22 cellular contexts compared by ENCODE assay signal in genomic region chr18:35619941-35620340, GRCh38. TPM values are rescaled to one million over a fixed set of nuclear protein-coding genes. Genes with fewer than 3 reads are reported as not detected.
DNase-seq lines count a peak whose midpoint lies in the region; ATAC-seq, FAIRE-seq and TF ChIP-seq lines count a peak whose summit lies in the region.
"Had no signal": no experiment of that assay in that cellular context is flagged by ENCODE, and none has a peak within 500 bp of the region (broad histone marks: within the 10 kb centered on the region; RNA-seq: fewer than 3 reads in every experiment).

No MANE protein-coding gene starts in this region.

- H3K4me3 Mint-ChIP-seq in activated T-helper 1 cell treated with anti-CD3 and anti-CD28 coated beads, Interleukin-12 subunit alpha, Interleukin-12 subunit beta, Interleukin-2, Interleukin-4 antibody, amounts not matched to agents 30 ng/mL and 10 ng/mL and 1 ng/mL, durations not matched to agents 14 hours and 24 hours and 36 hours: no peak overlapping the region
- no peak overlapping the region for H3K4me3 Mint-ChIP-seq in activated T-cell treated with anti-CD3 and anti-CD28 coated beads, Interleukin-2, amount 50 U/mL, for 4 hours
- H3K4me3 Mint-ChIP-seq: T-helper 2 cell treated with Interferon-gamma antibody and Interleukin-4, amounts not matched to agents 5 μg/mL and 100 μg/mL, for 36 hours had no signal

- no peak for TF ChIP-seq POLR2A in H54 (IDR thresholded peaks at IDR 0.05; ENCODE audit: low read depth, low read length)

- H3K9me3 Mint-ChIP-seq in activated T-helper 1 cell treated with anti-CD3 and anti-CD28 coated beads, Interleukin-12 subunit alpha, Interleukin-12 subunit beta, Interleukin-2, Interleukin-4 antibody, amounts not matched to agents 30 ng/mL and 10 ng/mL and 1 ng/mL, durations not matched to agents 14 hours and 24 hours and 36 hours: no peaks in the 10 kb centered on the region
- H3K9me3 Mint-ChIP-seq in activated T-cell treated with anti-CD3 and anti-CD28 coated beads, Interleukin-2, amount 50 U/mL, for 4 hours: no peaks in the 10 kb centered on the region
- H3K9me3 Mint-ChIP-seq: activated T-helper 2 cell treated with anti-CD3 and anti-CD28 coated beads, Interferon-gamma antibody, Interleukin-2, Interleukin-4, amounts not matched to agents 10 μg/mL and 5 μg/mL and 100 μg/mL, durations not matched to agents 14 hours and 24 hours and 36 hours; T-helper 2 cell treated with Interferon-gamma antibody and Interleukin-4, amounts not matched to agents 5 μg/mL and 100 μg/mL, for 36 hours had no signal

- no peaks in the 10 kb centered on the region for H3K9me3 ChIP-seq in left ventricle myocardium inferior (replicated peaks)
- no peaks in the 10 kb centered on the region for H3K9me3 ChIP-seq in mesodermal cell (ENCODE audit: control insufficient read depth, low read length)
- H3K9me3 ChIP-seq: pancreas had no signal

- intact Hi-C loops in left ventricle myocardium inferior (cut with micrococcal nuclease): no loop called here
- intact Hi-C loops in cardiac septum (cut with DNase I): no loop called here
- intact Hi-C loops in activated T-helper 1 cell treated with anti-CD3 and anti-CD28 coated beads, Interleukin-12 subunit alpha, Interleukin-12 subunit beta, Interleukin-2, Interleukin-4 antibody, amounts not matched to agents 30 ng/mL and 10 ng/mL and 1 ng/mL, durations not matched to agents 14 hours and 24 hours and 36 hours (cut with micrococcal nuclease): loop anchor here (5.0 to 10.0 kb wide), 5 partner anchors 278 to 758 kb away; partner anchors contain the start of genes MAPRE2, RPRD1A and ZNF24

- H3K36me3 ChIP-seq in left ventricle myocardium inferior: no peaks in the 10 kb centered on the region
- no peaks in the 10 kb centered on the region for H3K36me3 ChIP-seq in mesodermal cell (ENCODE audit: control insufficient read depth, insufficient read depth, low read length)
- H3K36me3 ChIP-seq: pancreas had no signal

- ATAC-seq in activated T-cell treated with anti-CD3 and anti-CD28 coated beads, Interleukin-2, amount 50 U/mL, for 4 hours: no peak
- no peak for ATAC-seq in HG03025 (IDR thresholded peaks at IDR 0.05; ENCODE audit: low FRiP score, unreplicated experiment)
- ATAC-seq: activated CD4-positive, CD25-positive, alpha-beta regulatory T cell treated with anti-CD3 and anti-CD28 coated beads, Interleukin-2, amount 50 U/mL, for 24 hours; stimulated activated naive CD8-positive, alpha-beta T cell treated with anti-CD3 and anti-CD28 coated beads, Interleukin-15, Interleukin-2, amounts not matched to agents 100 U/mL and 50 U/mL, for 24 hours had no signal

- no peak for TF ChIP-seq CTCF in left ventricle myocardium inferior (IDR thresholded peaks at IDR 0.05; ENCODE audit: borderline replicate concordance)

- DNase-seq in left ventricle myocardium inferior (no peak), cardiac septum (ENCODE audit: low spot score) (no peak), COR-L47 (lab: John Stamatoyannopoulos, UW) (no peak), H54 (ENCODE audit: insufficient read length, low spot score) (no peak)
- no peak for DNase-seq in activated T-helper 1 cell treated with anti-CD3 and anti-CD28 coated beads, Interleukin-12 subunit alpha, Interleukin-12 subunit beta, Interleukin-2, Interleukin-4 antibody, amounts not matched to agents 30 ng/mL and 10 ng/mL and 1 ng/mL, durations not matched to agents 14 hours and 24 hours and 36 hours (ENCODE audit: low spot score)
- DNase-seq in activated T-cell treated with anti-CD3 and anti-CD28 coated beads, Interleukin-2, amount 50 U/mL, for 4 hours: no peak
- DNase-seq: cerebellar nuclear complex; DMS53; glutamatergic neuron; NCI-H187; NCI-H226; NCI-H82; pancreas; stimulated activated CD4-positive, alpha-beta T cell treated with anti-CD3 and anti-CD28 coated beads, Interleukin-2, amount 100 ng/mL, for 24 hours; stimulated activated naive CD8-positive, alpha-beta T cell treated with anti-CD3 and anti-CD28 coated beads, Interleukin-15, Interleukin-2, amounts not matched to agents 100 U/mL and 50 U/mL, for 24 hours had no signal

- peaks cover 34% of the 10 kb centered on the region for H3K4me1 Mint-ChIP-seq in activated T-helper 1 cell treated with anti-CD3 and anti-CD28 coated beads, Interleukin-12 subunit alpha, Interleukin-12 subunit beta, Interleukin-2, Interleukin-4 antibody, amounts not matched to agents 30 ng/mL and 10 ng/mL and 1 ng/mL, durations not matched to agents 14 hours and 24 hours and 36 hours (ENCODE audit: low read depth)
- peaks cover 36% of the 10 kb centered on the region for H3K4me1 Mint-ChIP-seq in activated T-cell treated with anti-CD3 and anti-CD28 coated beads, Interleukin-2, amount 50 U/mL, for 4 hours (ENCODE audit: low read depth)

- H3K27me3 Mint-ChIP-seq in activated T-helper 1 cell treated with anti-CD3 and anti-CD28 coated beads, Interleukin-12 subunit alpha, Interleukin-12 subunit beta, Interleukin-2, Interleukin-4 antibody, amounts not matched to agents 30 ng/mL and 10 ng/mL and 1 ng/mL, durations not matched to agents 14 hours and 24 hours and 36 hours (ENCODE audit: insufficient read depth): no peaks in the 10 kb centered on the region
- H3K27me3 Mint-ChIP-seq in activated T-cell treated with anti-CD3 and anti-CD28 coated beads, Interleukin-2, amount 50 U/mL, for 4 hours (ENCODE audit: low read depth): no peaks in the 10 kb centered on the region

- H3K4me1 ChIP-seq in left ventricle myocardium inferior (peaks cover 70% of the 10 kb centered on the region), mesodermal cell (ENCODE audit: control insufficient read depth, insufficient read depth, low read length, poor library complexity, severe bottlenecking) (peaks cover 53% of the 10 kb centered on the region)

- H3K4me3 ChIP-seq in left ventricle myocardium inferior: no peak overlapping the region
- H3K4me3 ChIP-seq in mesodermal cell (ENCODE audit: extremely low read depth, insufficient read depth, low read length, poor library complexity, severe bottlenecking): no peak overlapping the region
- H3K4me3 ChIP-seq: pancreas had no signal

- 100% methylated on average over 1 of the region's 4 CpGs; no CpG with 5 or more reads in 1 of the 2 experiments for WGBS in mesodermal cell (ENCODE audit: insufficient coverage in 2 of 2), 2 experiments

- H3K27ac ChIP-seq in left ventricle myocardium inferior (replicated peaks): peak overlapping the region; percentile 5
- peak overlapping the region; percentile 25 for H3K27ac ChIP-seq in mesodermal cell (ENCODE audit: low read depth, low read length, severe bottlenecking)
- H3K27ac ChIP-seq: C4-2B, HL-60, pancreas had no signal

- peak overlapping the region; percentile 13 for H3K27ac Mint-ChIP-seq in activated T-helper 1 cell treated with anti-CD3 and anti-CD28 coated beads, Interleukin-12 subunit alpha, Interleukin-12 subunit beta, Interleukin-2, Interleukin-4 antibody, amounts not matched to agents 30 ng/mL and 10 ng/mL and 1 ng/mL, durations not matched to agents 14 hours and 24 hours and 36 hours
- H3K27ac Mint-ChIP-seq: activated T-helper 2 cell treated with anti-CD3 and anti-CD28 coated beads, Interferon-gamma antibody, Interleukin-2, Interleukin-4, amounts not matched to agents 10 μg/mL and 5 μg/mL and 100 μg/mL, durations not matched to agents 14 hours and 24 hours and 36 hours; T-helper 2 cell treated with Interferon-gamma antibody and Interleukin-4, amounts not matched to agents 5 μg/mL and 100 μg/mL, for 36 hours had no signal

- FAIRE-seq in H54 (lab: Jason Lieb, UNC): no peak
- FAIRE-seq: pancreas had no signal

- no peaks in the 10 kb centered on the region for H3K36me3 Mint-ChIP-seq in activated T-helper 1 cell treated with anti-CD3 and anti-CD28 coated beads, Interleukin-12 subunit alpha, Interleukin-12 subunit beta, Interleukin-2, Interleukin-4 antibody, amounts not matched to agents 30 ng/mL and 10 ng/mL and 1 ng/mL, durations not matched to agents 14 hours and 24 hours and 36 hours (ENCODE audit: low read depth)
- peaks cover 1% of the 10 kb centered on the region for H3K36me3 Mint-ChIP-seq in activated T-cell treated with anti-CD3 and anti-CD28 coated beads, Interleukin-2, amount 50 U/mL, for 4 hours (ENCODE audit: insufficient read depth)

- H3K27me3 ChIP-seq in left ventricle myocardium inferior (ENCODE audit: low read depth): no peaks in the 10 kb centered on the region
- H3K27me3 ChIP-seq: pancreas had no signal

RNA-seq across cellular contexts. Expression of gene GALNT1, which starts 38.4 kb away (rescaled TPM):
- 47.8 TPM for total RNA-seq in left ventricle myocardium inferior
- total RNA-seq in cardiac septum: 46.6 TPM
- total RNA-seq in activated T-helper 1 cell treated with anti-CD3 and anti-CD28 coated beads, Interleukin-12 subunit alpha, Interleukin-12 subunit beta, Interleukin-2, Interleukin-4 antibody, amounts not matched to agents 30 ng/mL and 10 ng/mL and 1 ng/mL, durations not matched to agents 14 hours and 24 hours and 36 hours: 53.5 and 58.6 TPM in 2 replicates
- polyA plus RNA-seq in mesodermal cell (2013, experiment 1 of 2): 93.3 TPM
- 108 TPM for polyA plus RNA-seq in mesodermal cell (2013, experiment 2 of 2)
- 10 to 100 TPM; 39.5 to 47.0 (median 43.9) TPM for total RNA-seq in activated T-cell treated with anti-CD3 and anti-CD28 coated beads, Interleukin-2, amount 50 U/mL, for 4 hours
